15 cellular contexts compared by ENCODE assay signal in genomic region chr1:36236302-36236701, GRCh38. TPM values are rescaled to one million over a fixed set of nuclear protein-coding genes. Genes with fewer than 3 reads are reported as not detected.
DNase-seq lines count a peak whose midpoint lies in the region; ATAC-seq and TF ChIP-seq lines count a peak whose summit lies in the region.
"Had no signal": no experiment of that assay in that cellular context is flagged by ENCODE, and none has a peak within 500 bp of the region (broad histone marks: within the 10 kb centered on the region; RNA-seq: fewer than 3 reads in every experiment).

No MANE protein-coding gene starts in this region.

- H3K9me3 ChIP-seq in gastrocnemius medialis = no peaks in the 10 kb centered on the region
- H3K9me3 ChIP-seq in Peyer's patch = no peaks in the 10 kb centered on the region

- peaks cover 85 to 93% of the 10 kb centered on the region in 2 donors for H3K4me1 ChIP-seq in gastrocnemius medialis
- peaks cover 0 to 23% (median 0%) of the 10 kb centered on the region in 4 donors for H3K4me1 ChIP-seq in Peyer's patch

- TF ChIP-seq CTCF in chondrocyte (IDR thresholded peaks at IDR 0.05) = no peak
- TF ChIP-seq CTCF in gastrocnemius medialis (IDR thresholded peaks at IDR 0.05 in 4 of 5, conservative IDR thresholded peaks at IDR 0.05 in 1 of 5) = no peak
- no peak for TF ChIP-seq CTCF in Peyer's patch (IDR thresholded peaks at IDR 0.05)

- H3K9me3 Mint-ChIP-seq in activated CD4-positive, alpha-beta T cell treated with anti-CD3 and anti-CD28 coated beads, Interleukin-2, amount 10 ng/mL, durations not matched to agents 7 days and 5 days = no peaks in the 10 kb centered on the region
- H3K9me3 Mint-ChIP-seq in chondrocyte (ENCODE audit: low read depth) = no peaks in the 10 kb centered on the region

- peaks cover 31% of the 10 kb centered on the region for H3K4me1 Mint-ChIP-seq in activated CD4-positive, alpha-beta T cell treated with anti-CD3 and anti-CD28 coated beads, Interleukin-2, amount 10 ng/mL, durations not matched to agents 7 days and 5 days
- peaks cover 49% of the 10 kb centered on the region for H3K4me1 Mint-ChIP-seq in chondrocyte (ENCODE audit: low read depth)

- no peaks in the 10 kb centered on the region for H3K27me3 Mint-ChIP-seq in activated CD4-positive, alpha-beta T cell treated with anti-CD3 and anti-CD28 coated beads, Interleukin-2, amount 10 ng/mL, durations not matched to agents 7 days and 5 days
- H3K27me3 Mint-ChIP-seq in chondrocyte (ENCODE audit: low read depth) = no peaks in the 10 kb centered on the region

- no peaks in the 10 kb centered on the region for H3K27me3 ChIP-seq in gastrocnemius medialis
- no peaks in the 10 kb centered on the region for H3K27me3 ChIP-seq in Peyer's patch

- H3K27ac ChIP-seq in gastrocnemius medialis (peak overlapping the region; percentile 90 to 99 (median 98)), Peyer's patch (no peak overlapping the region)

- peaks cover 0 to 8% of the 10 kb centered on the region in 2 donors for H3K36me3 ChIP-seq in gastrocnemius medialis
- H3K36me3 ChIP-seq in Peyer's patch = peaks cover 0 to 22% (median 0%) of the 10 kb centered on the region in 3 donors

- POLR2A ChIA-PET in activated CD4-positive, alpha-beta T cell treated with anti-CD3 and anti-CD28 coated beads, Interleukin-2, amount 10 ng/mL, durations not matched to agents 7 days and 5 days (lab: Charles Lee) = interaction anchor here (0.9 kb wide), 1 partner anchor 8 kb away, joined by 11 read pairs; no protein-coding TSS in a partner anchor

- in situ Hi-C loops in gastrocnemius medialis (cut with MboI; ENCODE audit: low sequenced_read_pairs in 4 of 4) = loop anchor here in 1 of 4 donors (10.0 kb wide), 1 partner anchor 48 kb away; no protein-coding TSS in a partner anchor

- no peak for TF ChIP-seq POLR2A in gastrocnemius medialis (IDR thresholded peaks at IDR 0.05)
- no peak for TF ChIP-seq POLR2A in Peyer's patch (IDR thresholded peaks at IDR 0.05)

- H3K36me3 Mint-ChIP-seq in activated CD4-positive, alpha-beta T cell treated with anti-CD3 and anti-CD28 coated beads, Interleukin-2, amount 10 ng/mL, durations not matched to agents 7 days and 5 days (ENCODE audit: low read depth) = peaks cover 28% of the 10 kb centered on the region
- H3K36me3 Mint-ChIP-seq in chondrocyte (ENCODE audit: low read depth) = peaks cover 6% of the 10 kb centered on the region

- ATAC-seq in gastrocnemius medialis = no peak

- H3K4me3 ChIP-seq in gastrocnemius medialis = peak overlapping the region in 1 of 4 donors; percentile 7
- H3K4me3 ChIP-seq in Peyer's patch = no peak overlapping the region

- H3K4me3 Mint-ChIP-seq in activated CD4-positive, alpha-beta T cell treated with anti-CD3 and anti-CD28 coated beads, Interleukin-2, amount 10 ng/mL, durations not matched to agents 7 days and 5 days = no peak overlapping the region
- H3K4me3 Mint-ChIP-seq in chondrocyte (ENCODE audit: unreplicated experiment) = no peak overlapping the region

- CTCF ChIA-PET in activated CD4-positive, alpha-beta T cell treated with anti-CD3 and anti-CD28 coated beads, Interleukin-2, amount 10 ng/mL, durations not matched to agents 7 days and 5 days (lab: Charles Lee) = interaction anchor here (0.8 to 1.9 kb wide), 4 partner anchors 10 to 87 kb away, joined by 3 to 7 read pairs (median 4); partner anchors contain the start of gene TRAPPC3

- intact Hi-C loops in gastrocnemius medialis (cut with DNase I; ENCODE audit: low total_unique reads) = no loop called here

- DNase-seq in activated CD4-positive, alpha-beta T cell treated with anti-CD3 and anti-CD28 coated beads, Interleukin-2, amount 10 ng/mL, durations not matched to agents 7 days and 5 days = no peak
- no peak for DNase-seq in activated CD4-positive, alpha-beta T cell treated with anti-CD3 and anti-CD28 coated beads for 1 hour
- DNase-seq in NCI-H82 (lab: John Stamatoyannopoulos, UW) (peak; percentile 94), chondrocyte (ENCODE audit: low spot score) (no peak), gastrocnemius medialis (no peak), Peyer's patch (no peak), midbrain (lab: John Stamatoyannopoulos, UW) (no peak), AG20443 (ENCODE audit: low spot score) (no peak)
- DNase-seq: DMS 273 treated with DMSO at 0.1 percent for 48 hours; KG1; NCI-H1436; NCI-H510A; RPMI8226; stimulated activated CD4-positive, alpha-beta T cell treated with anti-CD3 and anti-CD28 coated beads, Interleukin-4, amount 100 ng/mL, for 4 hours; stimulated activated naive CD4-positive, alpha-beta T cell treated with Interleukin-2 at 50 U/mL for 16 hours had no signal

- peak overlapping the region; percentile 31 for H3K27ac Mint-ChIP-seq in activated CD4-positive, alpha-beta T cell treated with anti-CD3 and anti-CD28 coated beads, Interleukin-2, amount 10 ng/mL, durations not matched to agents 7 days and 5 days
- H3K27ac Mint-ChIP-seq in chondrocyte (ENCODE audit: unreplicated experiment) = peak overlapping the region; percentile 69

RNA-seq across cellular contexts. Expression of gene THRAP3, which starts 12.1 kb away (rescaled TPM):
- 100 to 1,000 TPM; 142 to 167 TPM for total RNA-seq in activated CD4-positive, alpha-beta T cell treated with anti-CD3 and anti-CD28 coated beads, Interleukin-2, amount 10 ng/mL, durations not matched to agents 7 days and 5 days
- total RNA-seq in chondrocyte (88.7 to 106 TPM (median 106 TPM) in 3 replicates), gastrocnemius medialis (100 to 1,000 TPM in 3 of 4 donors, 10 to 100 TPM in 1; 88.2 to 174 (median 146) TPM), Peyer's patch (10 to 100 TPM; 49.5 to 99.0 (median 64.4) TPM)

Comparison
In these comparisons a context has a peak if more than half of its experiments do, and no peak if none do; other contexts are left out.
1. H3K27ac ChIP-seq: peak in gastrocnemius medialis (4 of 4); none in Peyer's patch (0 of 4).